7 cellular contexts compared by ENCODE assay signal in genomic region chr7:131106681-131107342, GRCh38.
DNase-seq lines count a peak whose midpoint lies in the region; ATAC-seq and TF ChIP-seq lines count a peak whose summit lies in the region.

No MANE protein-coding gene starts in this region.

- H3K4me1 ChIP-seq in upper lobe of right lung, result peaks cover 49% of the 10 kb centered on the region

- H3K36me3 ChIP-seq in upper lobe of right lung, result peaks cover 27% of the 10 kb centered on the region

- no peaks in the 10 kb centered on the region for H3K9me3 ChIP-seq in upper lobe of right lung

- peak overlapping the region; percentile 97 to 99 for H3K4me3 Mint-ChIP-seq in activated T-cell treated with anti-CD3 and anti-CD28 coated beads, Interleukin-2, amount 50 U/mL, for 72 hours
- H3K4me3 Mint-ChIP-seq in nephron, result peak overlapping the region; percentile 78 to 94 (median 88)

- H3K27me3 Mint-ChIP-seq in activated T-cell treated with anti-CD3 and anti-CD28 coated beads, Interleukin-2, amount 50 U/mL, for 72 hours (ENCODE audit: low read depth), result no peaks in the 10 kb centered on the region
- peaks cover 88% of the 10 kb centered on the region for H3K27me3 Mint-ChIP-seq in nephron (ENCODE audit: low read depth)

- DNase-seq in GM13977 (ENCODE audit: low spot score) (peak; percentile 44), NCI-H748 (lab: John Stamatoyannopoulos, UW; ENCODE audit: unreplicated experiment) (peak; percentile 62), upper lobe of right lung (peak; percentile 81), DMS153 treated with DMSO at 0.1 percent for 48 hours (lab: John Stamatoyannopoulos, UW; ENCODE audit: unreplicated experiment) (no peak)
- DNase-seq in activated T-cell treated with anti-CD3 and anti-CD28 coated beads, Interleukin-2, amount 50 U/mL, for 72 hours, result peak; percentile 51 to 57

- H3K27ac ChIP-seq in upper lobe of right lung, result peak overlapping the region; percentile 100

- H3K4me3 ChIP-seq in upper lobe of right lung, result peak overlapping the region; percentile 95

- in situ Hi-C loops in GM13977 (cut with MboI; ENCODE audit: low pct_unique_long_range_greater_than_20kb, low sequenced_read_pairs, unreplicated experiment), result no loop called here

- H3K36me3 Mint-ChIP-seq in activated T-cell treated with anti-CD3 and anti-CD28 coated beads, Interleukin-2, amount 50 U/mL, for 72 hours (ENCODE audit: insufficient read depth in 2 of 2), result peaks cover 32 to 49% of the 10 kb centered on the region in 2 donors
- no peaks in the 10 kb centered on the region for H3K36me3 Mint-ChIP-seq in nephron (ENCODE audit: low read depth)

- no peaks in the 10 kb centered on the region for H3K27me3 ChIP-seq in upper lobe of right lung

- H3K4me1 Mint-ChIP-seq in activated T-cell treated with anti-CD3 and anti-CD28 coated beads, Interleukin-2, amount 50 U/mL, for 72 hours (ENCODE audit: low read depth), result peaks cover 73% of the 10 kb centered on the region
- peaks cover 34% of the 10 kb centered on the region for H3K4me1 Mint-ChIP-seq in nephron

- peaks cover 0 to 2% of the 10 kb centered on the region in 2 donors for H3K9me3 Mint-ChIP-seq in activated T-cell treated with anti-CD3 and anti-CD28 coated beads, Interleukin-2, amount 50 U/mL, for 72 hours
- no peaks in the 10 kb centered on the region for H3K9me3 Mint-ChIP-seq in nephron

- no peak for TF ChIP-seq CTCF in GM13977 (IDR thresholded peaks at IDR 0.05; ENCODE audit: extremely low read depth, insufficient read depth, missing control alignments)
- no peak for TF ChIP-seq CTCF in nephron (IDR thresholded peaks at IDR 0.05; ENCODE audit: unreplicated experiment in 3 of 3)
- no peak for TF ChIP-seq CTCF in upper lobe of right lung (IDR thresholded peaks at IDR 0.05)

- peak overlapping the region; percentile 98 for H3K27ac Mint-ChIP-seq in activated T-cell treated with anti-CD3 and anti-CD28 coated beads, Interleukin-2, amount 50 U/mL, for 72 hours
- H3K27ac Mint-ChIP-seq in nephron, result peak overlapping the region in 2 of 3 experiments; percentile 34 to 73

- ATAC-seq in activated T-cell treated with anti-CD3 and anti-CD28 coated beads, Interleukin-2, amount 50 U/mL, for 72 hours (replicated peaks in 1 of 2), result peak in 1 of 2 donors; percentile 0
- ATAC-seq in esophagus mucosa, result peak; percentile 41
- peak; percentile 3 for ATAC-seq in upper lobe of right lung

- intact Hi-C loops in upper lobe of right lung (cut with DNase I), result no loop called here
